8 cellular contexts compared by ENCODE assay signal in the genomic region with DNA sequence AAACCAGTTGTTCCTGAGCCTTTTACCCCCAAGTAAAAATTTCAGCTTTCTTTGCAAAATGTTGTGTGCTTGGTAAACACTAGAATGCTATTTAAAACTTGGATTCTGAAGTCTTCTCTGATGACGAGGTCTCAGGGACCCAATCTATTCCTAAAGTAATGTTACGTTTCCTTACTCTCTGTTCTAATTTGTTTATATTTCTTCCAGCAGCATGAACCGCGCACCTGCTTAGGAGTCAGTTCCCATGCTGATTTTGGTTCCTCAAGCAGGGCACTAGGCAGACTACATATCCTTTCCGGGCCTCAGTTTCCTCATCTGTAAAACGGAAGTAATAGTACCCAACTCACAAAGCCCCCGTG. TPM values are rescaled to one million over a fixed set of nuclear protein-coding genes. Genes with fewer than 3 reads are reported as not detected.
DNase-seq lines count a peak whose midpoint lies in the region; ATAC-seq and TF ChIP-seq lines count a peak whose summit lies in the region.

No MANE protein-coding gene starts in this region.

- peak overlapping the region; percentile 4 to 96 for H3K27ac Mint-ChIP-seq in activated naive CD4-positive, alpha-beta T cell treated with anti-CD3 and anti-CD28 coated beads, Interleukin-2, amount 50 U/mL, for 72 hours

- 45% methylated on average over 7 of the region's 7 CpGs for WGBS in SK-N-SH (ENCODE audit: low lambda C conversion rate)
- WGBS in stomach, 5 donors, result 20 to 37% (median 28%) methylated on average over 7 of the region's 7 CpGs

- peak overlapping the region; percentile 90 for H3K4me2 ChIP-seq in SK-N-SH

- TF ChIP-seq CTCF in SK-N-SH (IDR thresholded peaks at IDR 0.05), result no peak
- no peak for TF ChIP-seq CTCF in stomach (IDR thresholded peaks at IDR 0.05)

- H3K9ac ChIP-seq in SK-N-SH (peak overlapping the region; percentile 75; the same call in 1 of the 2 replicates), iPS-20b (ENCODE audit: low read depth, low read length) (peak overlapping the region; percentile 96; the same call in 1 of the 2 replicates)

- H3K27me3 ChIP-seq in SK-N-SH (ENCODE audit: insufficient read depth), result no peaks in the 10 kb centered on the region
- peaks cover 6% of the 10 kb centered on the region; the same call in 1 of the 2 replicates for H3K27me3 ChIP-seq in iPS-20b (ENCODE audit: insufficient read depth, low read length)
- H3K27me3 ChIP-seq in stomach, result no peaks in the 10 kb centered on the region

- DNase-seq in SK-N-SH (no peak), stomach (no peak), NCI-H1436 (lab: John Stamatoyannopoulos, UW) (no peak), NCI-H526 (lab: John Stamatoyannopoulos, UW) (no peak), amniotic stem cell (lab: John Stamatoyannopoulos, UW) (no peak)
- no peak for DNase-seq in activated naive CD4-positive, alpha-beta T cell treated with anti-CD3 and anti-CD28 coated beads, Interleukin-2, amount 50 U/mL, for 72 hours (ENCODE audit: low spot score in 2 of 2)

- H3K27ac ChIP-seq in SK-N-SH (ENCODE audit: low read depth in 2 of 2, low read length in 1 of 2), result peak overlapping the region; percentile 76 to 93
- no peak overlapping the region for H3K27ac ChIP-seq in iPS-20b (ENCODE audit: low read length)
- peak overlapping the region; percentile 90 to 96 (median 93) for H3K27ac ChIP-seq in stomach

- no peaks in the 10 kb centered on the region for H3K9me2 ChIP-seq in SK-N-SH

- peaks cover 6% of the 10 kb centered on the region for H3F3A ChIP-seq in SK-N-SH (replicated peaks; ENCODE audit: insufficient read depth)

- H3K36me3 ChIP-seq in SK-N-SH (replicated peaks in 1 of 2; ENCODE audit: control insufficient read depth in 1 of 2, insufficient read depth in 2 of 2, low read length in 1 of 2) (peaks cover 0 to 2% of the 10 kb centered on the region in 2 experiments), iPS-20b (ENCODE audit: insufficient read depth, low read depth, low read length) (no peaks in the 10 kb centered on the region), stomach (peaks cover 3 to 9% (median 7%) of the 10 kb centered on the region in 4 donors)

- peak overlapping the region; percentile 56; the same call in 1 of the 2 replicates for H2AFZ ChIP-seq in SK-N-SH (ENCODE audit: low read depth)

- H4K20me1 ChIP-seq in SK-N-SH (ENCODE audit: insufficient read depth), result no peaks in the 10 kb centered on the region

- POLR2A ChIA-PET in SK-N-SH (lab: Yijun Ruan, JAX), result interaction anchor here (0.7 to 1.5 kb wide), 4 partner anchors 18 to 169 kb away, joined by 3 to 8 read pairs (median 4); no protein-coding TSS in a partner anchor

- intact Hi-C loops in stomach (cut with DNase I; ENCODE audit: low total_unique reads), result loop anchor here (10.0 kb wide), 1 partner anchor 52 kb away; a partner anchor contains a TSS

- H3K36me3 Mint-ChIP-seq in activated naive CD4-positive, alpha-beta T cell treated with anti-CD3 and anti-CD28 coated beads, Interleukin-2, amount 50 U/mL, for 72 hours, result peaks cover 16 to 21% of the 10 kb centered on the region in 2 donors

- peak overlapping the region; percentile 93 to 94 for H3K4me3 ChIP-seq in SK-N-SH (ENCODE audit: low read depth in 2 of 2, low read length in 1 of 2)
- peak overlapping the region; percentile 95 for H3K4me3 ChIP-seq in iPS-20b (ENCODE audit: low read length)
- peak overlapping the region; percentile 74 to 93 (median 78) for H3K4me3 ChIP-seq in stomach

- no peak for TF ChIP-seq POLR2A in stomach (IDR thresholded peaks at IDR 0.05)

- TF ChIP-seq EP300 in SK-N-SH (IDR thresholded peaks at IDR 0.05; ENCODE audit: borderline replicate concordance in 1 of 2, low read depth in 1 of 2, low read length in 1 of 2), result no peak
- TF ChIP-seq EP300 in stomach (IDR thresholded peaks at IDR 0.05), result no peak

- peaks cover 7% of the 10 kb centered on the region; the same call in 1 of the 2 replicates for H3K79me2 ChIP-seq in SK-N-SH (ENCODE audit: insufficient read depth)

- TF ChIP-seq RAD21 in SK-N-SH (IDR thresholded peaks at IDR 0.05; ENCODE audit: low read length), result no peak

- no peak for ATAC-seq in SK-N-SH treated with all-trans-retinoic acid at 6 μM for 48 hours
- ATAC-seq in activated naive CD4-positive, alpha-beta T cell treated with anti-CD3 and anti-CD28 coated beads, Interleukin-2, amount 50 U/mL, for 72 hours, result no peak

- H3K9me3 Mint-ChIP-seq in activated naive CD4-positive, alpha-beta T cell treated with anti-CD3 and anti-CD28 coated beads, Interleukin-2, amount 50 U/mL, for 72 hours, result no peaks in the 10 kb centered on the region

- CTCF ChIA-PET in SK-N-SH (lab: Yijun Ruan, JAX), result interaction anchor here (0.6 to 5.2 kb wide), 7 partner anchors 10 to 306 kb away, joined by 3 to 59 read pairs (median 7); no protein-coding TSS in a partner anchor

- H3K9me3 ChIP-seq in SK-N-SH (no peaks in the 10 kb centered on the region), iPS-20b (ENCODE audit: insufficient read depth, low read depth, low read length) (no peaks in the 10 kb centered on the region), stomach (no peaks in the 10 kb centered on the region)

- peaks cover 9 to 16% of the 10 kb centered on the region in 2 experiments; a peak in 2 of 4 replicates for H3K4me1 ChIP-seq in SK-N-SH (ENCODE audit: control insufficient read depth in 1 of 2, insufficient read depth in 2 of 2, low read depth in 1 of 2, low read length in 1 of 2)
- no peaks in the 10 kb centered on the region for H3K4me1 ChIP-seq in iPS-20b (ENCODE audit: insufficient read depth, low read length)
- peaks cover 19 to 45% (median 36%) of the 10 kb centered on the region in 4 donors for H3K4me1 ChIP-seq in stomach

TF ChIP-seq in SK-N-SH, 30 proteins besides CTCF, POLR2A, EP300 and RAD21 (continues in another document):
- TF ChIP-seq RXRA (IDR thresholded peaks at IDR 0.05; ENCODE audit: borderline replicate concordance, low read depth) (no peak), JUND (IDR thresholded peaks at IDR 0.05) (no peak), FOSL2 (IDR thresholded peaks at IDR 0.05; ENCODE audit: borderline replicate concordance, low read depth) (no peak), TAF1 (IDR thresholded peaks at IDR 0.05; ENCODE audit: borderline replicate concordance, low read depth, low read length) (no peak), TEAD4 (IDR thresholded peaks at IDR 0.05; ENCODE audit: borderline replicate concordance, insufficient read depth) (no peak), FOXJ3 (CRISPR knock-in tag; IDR thresholded peaks at IDR 0.05) (no peak), CHD2 (IDR thresholded peaks at IDR 0.05; ENCODE audit: low read length, partially characterized antibody) (no peak), MEF2A (IDR thresholded peaks at IDR 0.05; ENCODE audit: borderline replicate concordance, low read depth) (no peak), NRF1 (IDR thresholded peaks at IDR 0.05; ENCODE audit: low read depth, low read length) (no peak)
- TF ChIP-seq, protein P1, sequence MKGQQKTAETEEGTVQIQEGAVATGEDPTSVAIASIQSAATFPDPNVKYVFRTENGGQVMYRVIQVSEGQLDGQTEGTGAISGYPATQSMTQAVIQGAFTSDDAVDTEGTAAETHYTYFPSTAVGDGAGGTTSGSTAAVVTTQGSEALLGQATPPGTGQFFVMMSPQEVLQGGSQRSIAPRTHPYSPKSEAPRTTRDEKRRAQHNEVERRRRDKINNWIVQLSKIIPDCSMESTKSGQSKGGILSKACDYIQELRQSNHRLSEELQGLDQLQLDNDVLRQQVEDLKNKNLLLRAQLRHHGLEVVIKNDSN (IDR thresholded peaks at IDR 0.05; ENCODE audit: borderline replicate concordance, low read depth), result no peak

TF ChIP-seq in SK-N-SH treated with all-trans-retinoic acid at 6 μM for 48 hours, 23 proteins besides CTCF, POLR2A, EP300 and RAD21 (continues in another document):
- TF ChIP-seq, protein P2, sequence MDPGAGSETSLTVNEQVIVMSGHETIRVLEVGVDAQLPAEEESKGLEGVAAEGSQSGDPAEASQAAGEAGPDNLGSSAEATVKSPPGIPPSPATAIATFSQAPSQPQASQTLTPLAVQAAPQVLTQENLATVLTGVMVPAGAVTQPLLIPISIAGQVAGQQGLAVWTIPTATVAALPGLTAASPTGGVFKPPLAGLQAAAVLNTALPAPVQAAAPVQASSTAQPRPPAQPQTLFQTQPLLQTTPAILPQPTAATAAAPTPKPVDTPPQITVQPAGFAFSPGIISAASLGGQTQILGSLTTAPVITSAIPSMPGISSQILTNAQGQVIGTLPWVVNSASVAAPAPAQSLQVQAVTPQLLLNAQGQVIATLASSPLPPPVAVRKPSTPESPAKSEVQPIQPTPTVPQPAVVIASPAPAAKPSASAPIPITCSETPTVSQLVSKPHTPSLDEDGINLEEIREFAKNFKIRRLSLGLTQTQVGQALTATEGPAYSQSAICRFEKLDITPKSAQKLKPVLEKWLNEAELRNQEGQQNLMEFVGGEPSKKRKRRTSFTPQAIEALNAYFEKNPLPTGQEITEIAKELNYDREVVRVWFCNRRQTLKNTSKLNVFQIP (CRISPR knock-in tag; IDR thresholded peaks at IDR 0.05; ENCODE audit: borderline replicate concordance, low read depth), result no peak
- TF ChIP-seq ZNF70 (CRISPR knock-in tag; IDR thresholded peaks at IDR 0.05) (no peak), ZFP30 (CRISPR knock-in tag; IDR thresholded peaks at IDR 0.05) (no peak)

RNA-seq across cellular contexts. Expression of a gene that starts 0.9 kb away (rescaled TPM):
- 18.5 and 26.2 TPM in 2 replicates for polyA plus RNA-seq in SK-N-SH (2012; rRNA removed)
- polyA plus RNA-seq in SK-N-SH (2012; cell fraction: cytosol; rRNA removed), result 11.9 and 17.9 TPM in 2 replicates
- 38.5 and 69.7 TPM in 2 replicates for polyA plus RNA-seq in SK-N-SH (2012; cell fraction: nucleus; rRNA removed)
- 1 to 10 TPM; 7.4 to 9.8 TPM for total RNA-seq in activated naive CD4-positive, alpha-beta T cell treated with anti-CD3 and anti-CD28 coated beads, Interleukin-2, amount 50 U/mL, for 72 hours
- 10 to 100 TPM in 1 of 5 donors, 1 to 10 TPM in 4; 3.5 to 11.0 (median 7.6) TPM for total RNA-seq in stomach
- polyA plus RNA-seq in stomach, result 10 to 100 TPM in 2 of 3 donors, 1 to 10 TPM in 1; 6.7 to 16.0 (median 11.1) TPM

RNA-seq across cellular contexts. Expression of a gene that starts 43.8 kb away (rescaled TPM):
- polyA plus RNA-seq in SK-N-SH (2012; rRNA removed) (not detected in 2 replicates), stomach (not detected)
- polyA plus RNA-seq in SK-N-SH (2012; cell fraction: cytosol; rRNA removed), result not detected in 2 replicates
- polyA plus RNA-seq in SK-N-SH (2012; cell fraction: nucleus; rRNA removed), result not detected in 2 replicates
- total RNA-seq in activated naive CD4-positive, alpha-beta T cell treated with anti-CD3 and anti-CD28 coated beads, Interleukin-2, amount 50 U/mL, for 72 hours, result not detected
- total RNA-seq in stomach, result 1 to 10 TPM in 1 of 5 donors, not detected in 4; 9.9 TPM

RNA-seq across cellular contexts. Expression of a gene that starts 53.2 kb away (rescaled TPM):
- polyA plus RNA-seq in SK-N-SH (2012; rRNA removed) (10.5 TPM in 2 replicates), stomach (1 to 10 TPM in 2 of 3 donors, under 1 TPM in 1; 0.92 to 5.1 (median 3.4) TPM)
- polyA plus RNA-seq in SK-N-SH (2012; cell fraction: cytosol; rRNA removed), result 8.2 and 9.1 TPM in 2 replicates
- 18.5 and 29.7 TPM in 2 replicates for polyA plus RNA-seq in SK-N-SH (2012; cell fraction: nucleus; rRNA removed)
- 10 to 100 TPM; 27.3 to 41.7 TPM for total RNA-seq in activated naive CD4-positive, alpha-beta T cell treated with anti-CD3 and anti-CD28 coated beads, Interleukin-2, amount 50 U/mL, for 72 hours
- 10 to 100 TPM in 2 of 5 donors, 1 to 10 TPM in 2, under 1 TPM in 1; 0.58 to 47.8 (median 7.7) TPM for total RNA-seq in stomach
